Comparison of ENCODE assay signal across 8 cellular contexts in genomic region chr3:39107056-39107873, GRCh38. TPM values are rescaled to one million over a fixed set of nuclear protein-coding genes. Genes with fewer than 3 reads are reported as not detected.
DNase-seq lines count a peak whose midpoint lies in the region; ATAC-seq and TF ChIP-seq lines count a peak whose summit lies in the region.

Gene GORASP1, minus strand, starts transcription at chr3:39107627. Its CDS starts 86 bp downstream, at chr3:39107541.
A gene with protein sequence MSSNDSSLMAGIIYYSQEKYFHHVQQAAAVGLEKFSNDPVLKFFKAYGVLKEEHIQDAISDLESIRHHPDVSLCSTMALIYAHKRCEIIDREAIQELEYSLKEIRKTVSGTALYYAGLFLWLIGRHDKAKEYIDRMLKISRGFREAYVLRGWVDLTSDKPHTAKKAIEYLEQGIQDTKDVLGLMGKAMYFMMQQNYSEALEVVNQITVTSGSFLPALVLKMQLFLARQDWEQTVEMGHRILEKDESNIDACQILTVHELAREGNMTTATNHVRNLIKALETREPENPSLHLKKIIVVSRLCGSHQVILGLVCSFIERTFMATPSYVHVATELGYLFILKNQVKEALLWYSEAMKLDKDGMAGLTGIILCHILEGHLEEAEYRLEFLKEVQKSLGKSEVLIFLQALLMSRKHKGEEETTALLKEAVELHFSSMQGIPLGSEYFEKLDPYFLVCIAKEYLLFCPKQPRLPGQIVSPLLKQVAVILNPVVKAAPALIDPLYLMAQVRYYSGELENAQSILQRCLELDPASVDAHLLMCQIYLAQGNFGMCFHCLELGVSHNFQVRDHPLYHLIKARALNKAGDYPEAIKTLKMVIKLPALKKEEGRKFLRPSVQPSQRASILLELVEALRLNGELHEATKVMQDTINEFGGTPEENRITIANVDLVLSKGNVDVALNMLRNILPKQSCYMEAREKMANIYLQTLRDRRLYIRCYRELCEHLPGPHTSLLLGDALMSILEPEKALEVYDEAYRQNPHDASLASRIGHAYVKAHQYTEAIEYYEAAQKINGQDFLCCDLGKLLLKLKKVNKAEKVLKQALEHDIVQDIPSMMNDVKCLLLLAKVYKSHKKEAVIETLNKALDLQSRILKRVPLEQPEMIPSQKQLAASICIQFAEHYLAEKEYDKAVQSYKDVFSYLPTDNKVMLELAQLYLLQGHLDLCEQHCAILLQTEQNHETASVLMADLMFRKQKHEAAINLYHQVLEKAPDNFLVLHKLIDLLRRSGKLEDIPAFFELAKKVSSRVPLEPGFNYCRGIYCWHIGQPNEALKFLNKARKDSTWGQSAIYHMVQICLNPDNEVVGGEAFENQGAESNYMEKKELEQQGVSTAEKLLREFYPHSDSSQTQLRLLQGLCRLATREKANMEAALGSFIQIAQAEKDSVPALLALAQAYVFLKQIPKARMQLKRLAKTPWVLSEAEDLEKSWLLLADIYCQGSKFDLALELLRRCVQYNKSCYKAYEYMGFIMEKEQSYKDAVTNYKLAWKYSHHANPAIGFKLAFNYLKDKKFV (N-terminal part only) (plus strand): TSS chr3:39107680. CDS start chr3:39107838, 158 bp downstream.

- H3K4me3 ChIP-seq in GM12865 (ENCODE audit: low read depth, low read length) (peak within 1 kb of the TSS; percentile 86), hepatocyte (peak within 1 kb of the TSS; percentile 98), rectal smooth muscle tissue (ENCODE audit: low read length) (peak within 1 kb of the TSS; percentile 90)

- ATAC-seq in HG02588 (IDR thresholded peaks at IDR 0.05; ENCODE audit: unreplicated experiment), result peak; percentile 53
- no peak for ATAC-seq in HG03469 (IDR thresholded peaks at IDR 0.05; ENCODE audit: unreplicated experiment)

- peak within 1 kb of the TSS; percentile 91 for H3K4me2 ChIP-seq in hepatocyte

- no peaks in the 10 kb centered on the region for H3K27me3 ChIP-seq in hepatocyte
- no peaks in the 10 kb centered on the region for H3K27me3 ChIP-seq in rectal smooth muscle tissue (ENCODE audit: control insufficient read depth, insufficient read depth, low read length)

- H2AFZ ChIP-seq in hepatocyte, result peak within 1 kb of the TSS; percentile 96

- H3K79me2 ChIP-seq in hepatocyte, result peaks cover 45% of the 10 kb centered on the region

- H3K9me2 ChIP-seq in hepatocyte (replicated peaks; ENCODE audit: insufficient read depth), result no peaks in the 10 kb centered on the region

- H3K27ac ChIP-seq in hepatocyte (peak within 1 kb of the TSS; percentile 98), rectal smooth muscle tissue (ENCODE audit: low read depth, low read length) (peak within 1 kb of the TSS; percentile 82)

- H3K36me3 ChIP-seq in hepatocyte (replicated peaks; ENCODE audit: insufficient read depth, low read depth) (no peaks in the 10 kb centered on the region), rectal smooth muscle tissue (ENCODE audit: control insufficient read depth, insufficient read depth, low read length) (no peaks in the 10 kb centered on the region)

- TF ChIP-seq CTCF in GM12865 (IDR thresholded peaks at IDR 0.05; ENCODE audit: insufficient read depth, low read depth, low read length, missing control alignments) (no peak), hepatocyte (IDR thresholded peaks at IDR 0.05; ENCODE audit: poor library complexity) (no peak)

- peak within 1 kb of the TSS; percentile 89 for H3K9ac ChIP-seq in rectal smooth muscle tissue (ENCODE audit: low read length)

- H3K4me1 ChIP-seq in hepatocyte (ENCODE audit: insufficient read depth) (peaks cover 11% of the 10 kb centered on the region), rectal smooth muscle tissue (ENCODE audit: control insufficient read depth, insufficient read depth, low read length) (peaks cover 13% of the 10 kb centered on the region)

- under 1% methylated on average over 96 of the region's 97 CpGs for WGBS in hepatocyte (ENCODE audit: low lambda C conversion rate, missing lambda C conversion rate)

- DNase-seq in GM12865 (ENCODE audit: low read depth), result peak; percentile 78
- DNase-seq in NCI-H1105 (lab: John Stamatoyannopoulos, UW), result peak; percentile 39
- DNase-seq in T-helper 2 cell, result peak; percentile 41 to 73 (median 46)
- DNase-seq in astrocyte of the hippocampus (ENCODE audit: low read depth, low spot score), result peak; percentile 95
- peak; percentile 93 for DNase-seq in hepatocyte (ENCODE audit: low spot score)

- no peaks in the 10 kb centered on the region for H3K9me3 ChIP-seq in hepatocyte (ENCODE audit: low read depth)

- peaks cover 39% of the 10 kb centered on the region for H4K20me1 ChIP-seq in hepatocyte (ENCODE audit: insufficient read depth, poor library complexity, severe bottlenecking)

RNA-seq across cellular contexts. Expression of gene GORASP1, which starts in this region (rescaled TPM):
- total RNA-seq in hepatocyte, result 38.0 and 48.6 TPM in 2 replicates
- polyA plus RNA-seq in hepatocyte, result 42.0 and 49.0 TPM in 2 replicates

RNA-seq across cellular contexts. Expression of the second gene that starts in this region (rescaled TPM):
- total RNA-seq in hepatocyte, result 1.2 and 3.7 TPM in 2 replicates
- 6.5 and 7.6 TPM in 2 replicates for polyA plus RNA-seq in hepatocyte

Comparison
In these comparisons a context has a peak if more than half of its experiments do, and no peak if none do; other contexts are left out.
1. DNase-seq: peak in every context shown above with its lines; median percentile 95 in astrocyte of the hippocampus; 93 in hepatocyte; 78 in GM12865; 46 in T-helper 2 cell; 39 in NCI-H1105.